1 cellular context compared by ENCODE assay signal in genomic region chr13:27476943-27477681, GRCh38.
TF ChIP-seq lines count a peak whose summit lies in the region.

No MANE protein-coding gene starts in this region.

TF ChIP-seq in GM12878, 131 proteins besides CTCF, POLR2A, EP300 and RAD21 (continued from another document and continues in another):
- TF ChIP-seq, protein P1, sequence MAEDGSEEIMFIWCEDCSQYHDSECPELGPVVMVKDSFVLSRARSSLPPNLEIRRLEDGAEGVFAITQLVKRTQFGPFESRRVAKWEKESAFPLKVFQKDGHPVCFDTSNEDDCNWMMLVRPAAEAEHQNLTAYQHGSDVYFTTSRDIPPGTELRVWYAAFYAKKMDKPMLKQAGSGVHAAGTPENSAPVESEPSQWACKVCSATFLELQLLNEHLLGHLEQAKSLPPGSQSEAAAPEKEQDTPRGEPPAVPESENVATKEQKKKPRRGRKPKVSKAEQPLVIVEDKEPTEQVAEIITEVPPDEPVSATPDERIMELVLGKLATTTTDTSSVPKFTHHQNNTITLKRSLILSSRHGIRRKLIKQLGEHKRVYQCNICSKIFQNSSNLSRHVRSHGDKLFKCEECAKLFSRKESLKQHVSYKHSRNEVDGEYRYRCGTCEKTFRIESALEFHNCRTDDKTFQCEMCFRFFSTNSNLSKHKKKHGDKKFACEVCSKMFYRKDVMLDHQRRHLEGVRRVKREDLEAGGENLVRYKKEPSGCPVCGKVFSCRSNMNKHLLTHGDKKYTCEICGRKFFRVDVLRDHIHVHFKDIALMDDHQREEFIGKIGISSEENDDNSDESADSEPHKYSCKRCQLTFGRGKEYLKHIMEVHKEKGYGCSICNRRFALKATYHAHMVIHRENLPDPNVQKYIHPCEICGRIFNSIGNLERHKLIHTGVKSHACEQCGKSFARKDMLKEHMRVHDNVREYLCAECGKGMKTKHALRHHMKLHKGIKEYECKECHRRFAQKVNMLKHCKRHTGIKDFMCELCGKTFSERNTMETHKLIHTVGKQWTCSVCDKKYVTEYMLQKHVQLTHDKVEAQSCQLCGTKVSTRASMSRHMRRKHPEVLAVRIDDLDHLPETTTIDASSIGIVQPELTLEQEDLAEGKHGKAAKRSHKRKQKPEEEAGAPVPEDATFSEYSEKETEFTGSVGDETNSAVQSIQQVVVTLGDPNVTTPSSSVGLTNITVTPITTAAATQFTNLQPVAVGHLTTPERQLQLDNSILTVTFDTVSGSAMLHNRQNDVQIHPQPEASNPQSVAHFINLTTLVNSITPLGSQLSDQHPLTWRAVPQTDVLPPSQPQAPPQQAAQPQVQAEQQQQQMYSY (CRISPR knock-in tag; IDR thresholded peaks at IDR 0.05) = no peak
- TF ChIP-seq NRF1 (conservative IDR thresholded peaks at IDR 0.05; ENCODE audit: low read depth, low read length) (no peak), BACH1 (IDR thresholded peaks at IDR 0.05; ENCODE audit: borderline replicate concordance) (no peak), CBX3 (IDR thresholded peaks at IDR 0.05; ENCODE audit: borderline replicate concordance, low read depth) (no peak), NFIC (IDR thresholded peaks at IDR 0.05; ENCODE audit: low read depth, low read length) (no peak), JUND (IDR thresholded peaks at IDR 0.05; ENCODE audit: low read depth, low read length) (0 out of 2 replicates have a peak, but pooled peaks have one; percentile 49), CBFB (IDR thresholded peaks at IDR 0.05; ENCODE audit: low read depth) (no peak), BHLHE40 (IDR thresholded peaks at IDR 0.05; ENCODE audit: borderline replicate concordance in 1 of 2, low read depth in 2 of 2, low read length in 1 of 2) (0 out of 4 replicates have a peak, but pooled peaks of 1 of the 2 experiments have one; percentile 10), SP1 (IDR thresholded peaks at IDR 0.05; ENCODE audit: low read depth, low read length) (peak; percentile 30), TCF12 (IDR thresholded peaks at IDR 0.05; ENCODE audit: low read depth, low read length) (peak; percentile 80), EZH2 (IDR thresholded peaks at IDR 0.05; ENCODE audit: borderline replicate concordance, control insufficient read depth, low read depth, low read length) (no peak), GATAD2B (conservative IDR thresholded peaks at IDR 0.05; ENCODE audit: low read depth) (no peak), SKIL (IDR thresholded peaks at IDR 0.05; ENCODE audit: low read depth, poor library complexity, severe bottlenecking) (no peak), MYB (IDR thresholded peaks at IDR 0.05; ENCODE audit: borderline replicate concordance, low read depth, low read length) (no peak), EGR1 (IDR thresholded peaks at IDR 0.05; ENCODE audit: borderline replicate concordance in 1 of 2, low read depth in 2 of 2, low read length in 2 of 2) (no peak), BCL11A (IDR thresholded peaks at IDR 0.05; ENCODE audit: low read depth, low read length) (no peak), NR2F1 (conservative IDR thresholded peaks at IDR 0.05) (0 out of 2 replicates have a peak, but pooled peaks have one; percentile 27), CEBPB (IDR thresholded peaks at IDR 0.05; ENCODE audit: borderline replicate concordance in 1 of 2, low read depth in 2 of 2, low read length in 2 of 2) (no peak), RELB (IDR thresholded peaks at IDR 0.05; ENCODE audit: low read depth) (no peak), NR2C2 (IDR thresholded peaks at IDR 0.05; ENCODE audit: borderline replicate concordance, control insufficient read depth, insufficient read length, low read depth) (no peak), PML (IDR thresholded peaks at IDR 0.05; ENCODE audit: low read length) (no peak), TARDBP (IDR thresholded peaks at IDR 0.05; ENCODE audit: borderline replicate concordance) (no peak), POU2F2 (IDR thresholded peaks at IDR 0.05; ENCODE audit: borderline replicate concordance, low read depth, low read length) (no peak), DPF2 (IDR thresholded peaks at IDR 0.05) (peak; percentile 55; the same call in 1 of the 2 replicates), NFXL1 (IDR thresholded peaks at IDR 0.05; ENCODE audit: borderline replicate concordance) (no peak), RBBP5 (conservative IDR thresholded peaks at IDR 0.05) (no peak), MEF2B (IDR thresholded peaks at IDR 0.05; ENCODE audit: partially characterized antibody, poor library complexity, severe bottlenecking) (peak; percentile 16), ZNF384 (IDR thresholded peaks at IDR 0.05; ENCODE audit: borderline replicate concordance, low read depth, low read length) (no peak), CREM (IDR thresholded peaks at IDR 0.05; ENCODE audit: low read depth) (peak; percentile 47; the same call in 1 of the 2 replicates), RUNX3 (IDR thresholded peaks at IDR 0.05; ENCODE audit: low read length) (0 out of 2 replicates have a peak, but pooled peaks have one; percentile 11), SIN3A (IDR thresholded peaks at IDR 0.05; ENCODE audit: low read depth, low read length) (no peak), YY1 (IDR thresholded peaks at IDR 0.05; ENCODE audit: low read depth, low read length) (peak; percentile 77), PAX5 (IDR thresholded peaks at IDR 0.05; ENCODE audit: borderline replicate concordance, low read depth, low read length) (peak; percentile 58; the same call in 1 of the 2 replicates), SMC3 (IDR thresholded peaks at IDR 0.05; ENCODE audit: borderline replicate concordance, low read length) (no peak), SMAD1 (IDR thresholded peaks at IDR 0.05; ENCODE audit: low read depth, partially characterized antibody) (no peak)
- TF ChIP-seq, protein P2, sequence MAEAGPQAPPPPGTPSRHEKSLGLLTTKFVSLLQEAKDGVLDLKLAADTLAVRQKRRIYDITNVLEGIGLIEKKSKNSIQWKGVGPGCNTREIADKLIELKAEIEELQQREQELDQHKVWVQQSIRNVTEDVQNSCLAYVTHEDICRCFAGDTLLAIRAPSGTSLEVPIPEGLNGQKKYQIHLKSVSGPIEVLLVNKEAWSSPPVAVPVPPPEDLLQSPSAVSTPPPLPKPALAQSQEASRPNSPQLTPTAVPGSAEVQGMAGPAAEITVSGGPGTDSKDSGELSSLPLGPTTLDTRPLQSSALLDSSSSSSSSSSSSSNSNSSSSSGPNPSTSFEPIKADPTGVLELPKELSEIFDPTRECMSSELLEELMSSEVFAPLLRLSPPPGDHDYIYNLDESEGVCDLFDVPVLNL (IDR thresholded peaks at IDR 0.05; ENCODE audit: low read depth, low read length) = no peak
- TF ChIP-seq, protein P3, sequence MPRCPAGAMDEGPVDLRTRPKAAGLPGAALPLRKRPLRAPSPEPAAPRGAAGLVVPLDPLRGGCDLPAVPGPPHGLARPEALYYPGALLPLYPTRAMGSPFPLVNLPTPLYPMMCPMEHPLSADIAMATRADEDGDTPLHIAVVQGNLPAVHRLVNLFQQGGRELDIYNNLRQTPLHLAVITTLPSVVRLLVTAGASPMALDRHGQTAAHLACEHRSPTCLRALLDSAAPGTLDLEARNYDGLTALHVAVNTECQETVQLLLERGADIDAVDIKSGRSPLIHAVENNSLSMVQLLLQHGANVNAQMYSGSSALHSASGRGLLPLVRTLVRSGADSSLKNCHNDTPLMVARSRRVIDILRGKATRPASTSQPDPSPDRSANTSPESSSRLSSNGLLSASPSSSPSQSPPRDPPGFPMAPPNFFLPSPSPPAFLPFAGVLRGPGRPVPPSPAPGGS (IDR thresholded peaks at IDR 0.05; ENCODE audit: borderline replicate concordance, insufficient read depth, low read depth, low read length, poor library complexity, severe bottlenecking) = peak; percentile 93
- TF ChIP-seq, protein P4, sequence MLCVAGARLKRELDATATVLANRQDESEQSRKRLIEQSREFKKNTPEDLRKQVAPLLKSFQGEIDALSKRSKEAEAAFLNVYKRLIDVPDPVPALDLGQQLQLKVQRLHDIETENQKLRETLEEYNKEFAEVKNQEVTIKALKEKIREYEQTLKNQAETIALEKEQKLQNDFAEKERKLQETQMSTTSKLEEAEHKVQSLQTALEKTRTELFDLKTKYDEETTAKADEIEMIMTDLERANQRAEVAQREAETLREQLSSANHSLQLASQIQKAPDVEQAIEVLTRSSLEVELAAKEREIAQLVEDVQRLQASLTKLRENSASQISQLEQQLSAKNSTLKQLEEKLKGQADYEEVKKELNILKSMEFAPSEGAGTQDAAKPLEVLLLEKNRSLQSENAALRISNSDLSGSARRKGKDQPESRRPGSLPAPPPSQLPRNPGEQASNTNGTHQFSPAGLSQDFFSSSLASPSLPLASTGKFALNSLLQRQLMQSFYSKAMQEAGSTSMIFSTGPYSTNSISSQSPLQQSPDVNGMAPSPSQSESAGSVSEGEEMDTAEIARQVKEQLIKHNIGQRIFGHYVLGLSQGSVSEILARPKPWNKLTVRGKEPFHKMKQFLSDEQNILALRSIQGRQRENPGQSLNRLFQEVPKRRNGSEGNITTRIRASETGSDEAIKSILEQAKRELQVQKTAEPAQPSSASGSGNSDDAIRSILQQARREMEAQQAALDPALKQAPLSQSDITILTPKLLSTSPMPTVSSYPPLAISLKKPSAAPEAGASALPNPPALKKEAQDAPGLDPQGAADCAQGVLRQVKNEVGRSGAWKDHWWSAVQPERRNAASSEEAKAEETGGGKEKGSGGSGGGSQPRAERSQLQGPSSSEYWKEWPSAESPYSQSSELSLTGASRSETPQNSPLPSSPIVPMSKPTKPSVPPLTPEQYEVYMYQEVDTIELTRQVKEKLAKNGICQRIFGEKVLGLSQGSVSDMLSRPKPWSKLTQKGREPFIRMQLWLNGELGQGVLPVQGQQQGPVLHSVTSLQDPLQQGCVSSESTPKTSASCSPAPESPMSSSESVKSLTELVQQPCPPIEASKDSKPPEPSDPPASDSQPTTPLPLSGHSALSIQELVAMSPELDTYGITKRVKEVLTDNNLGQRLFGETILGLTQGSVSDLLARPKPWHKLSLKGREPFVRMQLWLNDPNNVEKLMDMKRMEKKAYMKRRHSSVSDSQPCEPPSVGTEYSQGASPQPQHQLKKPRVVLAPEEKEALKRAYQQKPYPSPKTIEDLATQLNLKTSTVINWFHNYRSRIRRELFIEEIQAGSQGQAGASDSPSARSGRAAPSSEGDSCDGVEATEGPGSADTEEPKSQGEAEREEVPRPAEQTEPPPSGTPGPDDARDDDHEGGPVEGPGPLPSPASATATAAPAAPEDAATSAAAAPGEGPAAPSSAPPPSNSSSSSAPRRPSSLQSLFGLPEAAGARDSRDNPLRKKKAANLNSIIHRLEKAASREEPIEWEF (IDR thresholded peaks at IDR 0.05; ENCODE audit: insufficient replicate concordance, low read depth, low read length) = no peak
- TF ChIP-seq, protein P5, sequence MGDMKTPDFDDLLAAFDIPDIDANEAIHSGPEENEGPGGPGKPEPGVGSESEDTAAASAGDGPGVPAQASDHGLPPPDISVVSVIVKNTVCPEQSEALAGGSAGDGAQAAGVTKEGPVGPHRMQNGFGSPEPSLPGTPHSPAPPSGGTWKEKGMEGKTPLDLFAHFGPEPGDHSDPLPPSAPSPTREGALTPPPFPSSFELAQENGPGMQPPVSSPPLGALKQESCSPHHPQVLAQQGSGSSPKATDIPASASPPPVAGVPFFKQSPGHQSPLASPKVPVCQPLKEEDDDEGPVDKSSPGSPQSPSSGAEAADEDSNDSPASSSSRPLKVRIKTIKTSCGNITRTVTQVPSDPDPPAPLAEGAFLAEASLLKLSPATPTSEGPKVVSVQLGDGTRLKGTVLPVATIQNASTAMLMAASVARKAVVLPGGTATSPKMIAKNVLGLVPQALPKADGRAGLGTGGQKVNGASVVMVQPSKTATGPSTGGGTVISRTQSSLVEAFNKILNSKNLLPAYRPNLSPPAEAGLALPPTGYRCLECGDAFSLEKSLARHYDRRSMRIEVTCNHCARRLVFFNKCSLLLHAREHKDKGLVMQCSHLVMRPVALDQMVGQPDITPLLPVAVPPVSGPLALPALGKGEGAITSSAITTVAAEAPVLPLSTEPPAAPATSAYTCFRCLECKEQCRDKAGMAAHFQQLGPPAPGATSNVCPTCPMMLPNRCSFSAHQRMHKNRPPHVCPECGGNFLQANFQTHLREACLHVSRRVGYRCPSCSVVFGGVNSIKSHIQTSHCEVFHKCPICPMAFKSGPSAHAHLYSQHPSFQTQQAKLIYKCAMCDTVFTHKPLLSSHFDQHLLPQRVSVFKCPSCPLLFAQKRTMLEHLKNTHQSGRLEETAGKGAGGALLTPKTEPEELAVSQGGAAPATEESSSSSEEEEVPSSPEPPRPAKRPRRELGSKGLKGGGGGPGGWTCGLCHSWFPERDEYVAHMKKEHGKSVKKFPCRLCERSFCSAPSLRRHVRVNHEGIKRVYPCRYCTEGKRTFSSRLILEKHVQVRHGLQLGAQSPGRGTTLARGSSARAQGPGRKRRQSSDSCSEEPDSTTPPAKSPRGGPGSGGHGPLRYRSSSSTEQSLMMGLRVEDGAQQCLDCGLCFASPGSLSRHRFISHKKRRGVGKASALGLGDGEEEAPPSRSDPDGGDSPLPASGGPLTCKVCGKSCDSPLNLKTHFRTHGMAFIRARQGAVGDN (IDR thresholded peaks at IDR 0.05) = no peak
- TF ChIP-seq, protein P6, sequence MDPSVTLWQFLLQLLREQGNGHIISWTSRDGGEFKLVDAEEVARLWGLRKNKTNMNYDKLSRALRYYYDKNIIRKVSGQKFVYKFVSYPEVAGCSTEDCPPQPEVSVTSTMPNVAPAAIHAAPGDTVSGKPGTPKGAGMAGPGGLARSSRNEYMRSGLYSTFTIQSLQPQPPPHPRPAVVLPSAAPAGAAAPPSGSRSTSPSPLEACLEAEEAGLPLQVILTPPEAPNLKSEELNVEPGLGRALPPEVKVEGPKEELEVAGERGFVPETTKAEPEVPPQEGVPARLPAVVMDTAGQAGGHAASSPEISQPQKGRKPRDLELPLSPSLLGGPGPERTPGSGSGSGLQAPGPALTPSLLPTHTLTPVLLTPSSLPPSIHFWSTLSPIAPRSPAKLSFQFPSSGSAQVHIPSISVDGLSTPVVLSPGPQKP (IDR thresholded peaks at IDR 0.05; ENCODE audit: low read depth, low read length) = no peak
